Comparison of ENCODE assay signal across 11 cellular contexts in genomic region chr11:60912223-60912850, GRCh38. TPM values are rescaled to one million over a fixed set of nuclear protein-coding genes. Genes with fewer than 3 reads are reported as not detected.
DNase-seq lines count a peak whose midpoint lies in the region; ATAC-seq and TF ChIP-seq lines count a peak whose summit lies in the region.
"Had no signal": no experiment of that assay in that cellular context is flagged by ENCODE, and none has a peak within 500 bp of the region (broad histone marks: within the 10 kb centered on the region; RNA-seq: fewer than 3 reads in every experiment).

No MANE protein-coding gene starts in this region.

- TF ChIP-seq CTCF in choroid plexus epithelial cell (conservative IDR thresholded peaks at IDR 0.05; ENCODE audit: low read depth, low read length) (no peak), testis (IDR thresholded peaks at IDR 0.05) (no peak)

- peaks cover 4% of the 10 kb centered on the region for H3K36me3 Mint-ChIP-seq in T-cell
- peaks cover 18% of the 10 kb centered on the region for H3K36me3 Mint-ChIP-seq in stimulated activated effector memory CD8-positive, alpha-beta T cell treated with anti-CD3 and anti-CD28 coated beads, Interleukin-12 subunit alpha, Interleukin-12 subunit beta, amount 100 ng/mL, for 72 hours

- no peaks in the 10 kb centered on the region for H3K9me3 Mint-ChIP-seq in T-cell
- H3K9me3 Mint-ChIP-seq in stimulated activated effector memory CD8-positive, alpha-beta T cell treated with anti-CD3 and anti-CD28 coated beads, Interleukin-12 subunit alpha, Interleukin-12 subunit beta, amount 100 ng/mL, for 72 hours, result no peaks in the 10 kb centered on the region

- H3K36me3 ChIP-seq in testis (ENCODE audit: low read depth, missing control alignments), result no peaks in the 10 kb centered on the region
- H3K36me3 ChIP-seq: tibial nerve had no signal

- no peaks in the 10 kb centered on the region for H3K27me3 Mint-ChIP-seq in T-cell

- H3K4me3 ChIP-seq in choroid plexus epithelial cell (ENCODE audit: low read depth, low read length) (peak overlapping the region; percentile 36), testis (no peak overlapping the region)
- H3K4me3 ChIP-seq: hepatocyte, tibial nerve had no signal

- peaks cover 65 to 71% (median 68%) of the 10 kb centered on the region in 3 donors for H3K4me1 Mint-ChIP-seq in T-cell
- peaks cover 64% of the 10 kb centered on the region for H3K4me1 Mint-ChIP-seq in stimulated activated effector memory CD8-positive, alpha-beta T cell treated with anti-CD3 and anti-CD28 coated beads, Interleukin-12 subunit alpha, Interleukin-12 subunit beta, amount 100 ng/mL, for 72 hours

- intact Hi-C loops in testis (cut with DNase I; ENCODE audit: low total_unique reads), result no loop called here

- H3K27me3 ChIP-seq in testis, result no peaks in the 10 kb centered on the region
- H3K27me3 ChIP-seq: hepatocyte, tibial nerve had no signal

- POLR2A ChIA-PET in T-cell (lab: Charles Lee), result interaction anchor here (0.6 to 1.0 kb wide), 10 partner anchors 21 to 1060 kb away, joined by 3 to 12 read pairs (median 4); no protein-coding TSS in a partner anchor

- H3K27ac Mint-ChIP-seq in T-cell, result peak overlapping the region; percentile 86 to 98
- H3K27ac Mint-ChIP-seq in stimulated activated effector memory CD8-positive, alpha-beta T cell treated with anti-CD3 and anti-CD28 coated beads, Interleukin-12 subunit alpha, Interleukin-12 subunit beta, amount 100 ng/mL, for 72 hours, result peak overlapping the region; percentile 77

- peak; percentile 68 for DNase-seq in activated CD8-positive, alpha-beta memory T cell treated with anti-CD3 and anti-CD28 coated beads for 24 hours
- DNase-seq in activated CD8-positive, alpha-beta memory T cell treated with anti-CD3 and anti-CD28 coated beads, Interleukin-2, amount 50 U/mL, for 4 hours, result no peak
- DNase-seq in T-cell (peak in 27 of 34 experiments; percentile 20 to 68 (median 42)), choroid plexus epithelial cell (ENCODE audit: low read depth) (peak; percentile 94), NCI-H1436 (lab: John Stamatoyannopoulos, UW) (no peak), AG08395 (ENCODE audit: low spot score) (no peak), testis (no peak)
- peak in 1 of 2 donors; percentile 56 for DNase-seq in stimulated activated effector memory CD8-positive, alpha-beta T cell treated with anti-CD3 and anti-CD28 coated beads, Interleukin-12 subunit alpha, Interleukin-12 subunit beta, amount 100 ng/mL, for 72 hours (ENCODE audit: low spot score in 2 of 2)
- DNase-seq: NCI-H187 treated with DMSO at 0.1 percent for 48 hours had no signal

- peak overlapping the region; percentile 7 to 98 (median 97) for H3K4me3 Mint-ChIP-seq in T-cell
- peak overlapping the region; percentile 96 for H3K4me3 Mint-ChIP-seq in stimulated activated effector memory CD8-positive, alpha-beta T cell treated with anti-CD3 and anti-CD28 coated beads, Interleukin-12 subunit alpha, Interleukin-12 subunit beta, amount 100 ng/mL, for 72 hours

- no peak for TF ChIP-seq POLR2A in testis (IDR thresholded peaks at IDR 0.05)

- no peak overlapping the region for H3K27ac ChIP-seq in testis

- WGBS in testis, 2 donors, result 40 to 63% methylated on average over 12 of the region's 12 CpGs

- no peaks in the 10 kb centered on the region for H3K9me3 ChIP-seq in testis
- H3K9me3 ChIP-seq: tibial nerve had no signal

- ATAC-seq in T-cell (replicated peaks in 1 of 4), result peak; percentile 2 to 69 (median 18)
- no peak for ATAC-seq in stimulated activated effector memory CD8-positive, alpha-beta T cell treated with anti-CD3 and anti-CD28 coated beads, Interleukin-12 subunit alpha, Interleukin-12 subunit beta, amount 100 ng/mL, for 72 hours

- H3K4me1 ChIP-seq in testis, result peaks cover 29% of the 10 kb centered on the region

- CTCF ChIA-PET in T-cell (lab: Charles Lee), result interaction anchor here (0.6 to 1.4 kb wide), 8 partner anchors 9 to 424 kb away, joined by 3 to 11 read pairs (median 4); no protein-coding TSS in a partner anchor

RNA-seq across cellular contexts. Expression of gene TMEM109, which starts 1.6 kb away (rescaled TPM):
- 10 to 100 TPM; 55.6 to 82.1 (median 71.8) TPM for total RNA-seq in T-cell
- total RNA-seq in testis, result 10 to 100 TPM; 28.1 to 46.7 TPM
- polyA plus RNA-seq in testis (ENCODE audit: insufficient read depth, low read depth, low replicate concordance), result 59.1 TPM

RNA-seq across cellular contexts. Expression of gene PRPF19, which starts 6.0 kb away (rescaled TPM):
- total RNA-seq in T-cell, result 100 to 1,000 TPM in 2 of 5 donors, 10 to 100 TPM in 3; 81.7 to 106 (median 96.9) TPM
- total RNA-seq in testis, result 100 to 1,000 TPM in 1 of 2 donors, 10 to 100 TPM in 1; 79.8 to 109 TPM
- 71.6 TPM for polyA plus RNA-seq in testis (ENCODE audit: insufficient read depth, low read depth, low replicate concordance)

RNA-seq across cellular contexts. Expression of gene TMEM132A, which starts 11.9 kb away (rescaled TPM):
- total RNA-seq in T-cell (1 to 10 TPM in 2 of 5 donors, under 1 TPM in 1, not detected in 2; 0.23 to 1.6 (median 1.2) TPM), testis (10 to 100 TPM; 21.7 to 39.0 TPM)
- polyA plus RNA-seq in testis (ENCODE audit: insufficient read depth, low read depth, low replicate concordance), result 17.8 TPM

RNA-seq across cellular contexts. Expression of gene SLC15A3, which starts 39.6 kb away (rescaled TPM):
- total RNA-seq in T-cell (10 to 100 TPM in 1 of 5 donors, 1 to 10 TPM in 4; 5.4 to 12.2 (median 6.7) TPM), testis (1 to 10 TPM; 8.0 to 9.3 TPM)
- polyA plus RNA-seq in testis (ENCODE audit: insufficient read depth, low read depth, low replicate concordance), result 24.4 TPM

RNA-seq across cellular contexts. Expression of gene ZP1, which starts 45.0 kb away (rescaled TPM):
- total RNA-seq in T-cell, result 1 to 10 TPM in 1 of 5 donors, under 1 TPM in 1, not detected in 3; 0.20 to 1.0 TPM
- total RNA-seq in testis, result 1 to 10 TPM; 3.5 to 4.0 TPM
- 11.2 TPM for polyA plus RNA-seq in testis (ENCODE audit: insufficient read depth, low read depth, low replicate concordance)
- total RNA-seq: hepatocyte, tibial nerve had no signal

Comparison
In these comparisons a context has a peak if more than half of its experiments do, and no peak if none do; other contexts are left out.
1. DNase-seq: peak in activated CD8-positive, alpha-beta memory T cell treated with anti-CD3 and anti-CD28 coated beads for 24 hours (single experiment), T-cell (27 of 34) and choroid plexus epithelial cell (single experiment); none in activated CD8-positive, alpha-beta memory T cell treated with anti-CD3 and anti-CD28 coated beads, Interleukin-2, amount 50 U/mL, for 4 hours (single experiment), NCI-H1436 (single experiment), AG08395 (single experiment) and testis (single experiment).
2. RNA of gene TMEM132A, which starts 11.9 kb away (total RNA-seq): 21.7 to 39.0 TPM in testis; 0.23 to 1.6 TPM in T-cell; every median in the first group is over 4 times any median in the second.